In genomic region chr11:67490727-67491065, GRCh38 we compare ENCODE assay signal across 27 cellular contexts. TPM values are rescaled to one million over a fixed set of nuclear protein-coding genes. Genes with fewer than 3 reads are reported as not detected.
DNase-seq lines count a peak whose midpoint lies in the region; FAIRE-seq and TF ChIP-seq lines count a peak whose summit lies in the region.
"Had no signal": no experiment of that assay in that cellular context is flagged by ENCODE, and none has a peak within 500 bp of the region (broad histone marks: within the 10 kb centered on the region; RNA-seq: fewer than 3 reads in every experiment).

No MANE protein-coding gene starts in this region.

- no peak overlapping the region for H3K14ac ChIP-seq in mesenchymal stem cell (ENCODE audit: low read length in 2 of 2)

- no peak for DNase-seq in activated CD4-positive, alpha-beta T cell treated with anti-CD3 and anti-CD28 coated beads, Interleukin-2, amount 10 ng/mL, durations not matched to agents 24 days and 14 days
- no peak for DNase-seq in activated CD4-positive, alpha-beta T cell treated with anti-CD3 and anti-CD28 coated beads, Interleukin-2, amount 50 U/mL, for 1 hour
- DNase-seq in D721Med (ENCODE audit: insufficient read length, low spot score) = peak; percentile 7
- no peak for DNase-seq in activated T-helper 1 cell treated with anti-CD3 and anti-CD28 coated beads, Interleukin-12 subunit alpha, Interleukin-12 subunit beta, Interleukin-2, Interleukin-4 antibody, amounts not matched to agents 30 ng/mL and 10 ng/mL and 1 ng/mL, durations not matched to agents 14 hours and 24 hours and 36 hours (ENCODE audit: low spot score)
- DNase-seq in mesenchymal stem cell = no peak
- no peak for DNase-seq in putamen (ENCODE audit: low spot score)
- no peak for DNase-seq in NCI-H187 treated with DMSO at 0.1 percent for 48 hours (lab: John Stamatoyannopoulos, UW)
- no peak for DNase-seq in CD8-positive, alpha-beta memory T cell
- DNase-seq: anterior cingulate cortex; central memory CD4-positive, alpha-beta T cell; DMS 273 treated with DMSO at 0.1 percent for 48 hours; mesendoderm; MM.1S; NCI-H1694 treated with DMSO at 0.1 percent for 48 hours; NCI-H2227 treated with DMSO at 0.1 percent for 48 hours; stimulated activated CD4-positive, alpha-beta T cell treated with anti-CD3 and anti-CD28 coated beads, Interleukin-4, amount 100 ng/mL, for 24 hours; substantia nigra had no signal

- H2BK5ac ChIP-seq in mesenchymal stem cell (ENCODE audit: low read depth, low read length, poor library complexity, severe bottlenecking) = no peak overlapping the region

- no peak overlapping the region for H2BK120ac ChIP-seq in mesenchymal stem cell (ENCODE audit: low read depth, low read length)

- H3K4me3 ChIP-seq in mesenchymal stem cell (ENCODE audit: insufficient read depth in 1 of 2, low read depth in 1 of 2, low read length in 2 of 2) = no peak overlapping the region
- H3K4me3 ChIP-seq in CD8-positive, alpha-beta memory T cell (ENCODE audit: low read length) = no peak overlapping the region
- H3K4me3 ChIP-seq: BLaER1 treated with 17β-estradiol and CSF1 and Interleukin-3, amounts not matched to agents 10 nM and 100 nM; prostate gland; smooth muscle cell had no signal

- H3K23ac ChIP-seq in mesenchymal stem cell (ENCODE audit: low read length in 2 of 2) = no peak overlapping the region

- H3K4me2 ChIP-seq in mesenchymal stem cell (ENCODE audit: low read length, poor library complexity, severe bottlenecking) = no peak overlapping the region
- H3K4me2 ChIP-seq: BLaER1 treated with 17β-estradiol and CSF1 and Interleukin-3, amounts not matched to agents 10 nM and 100 nM; smooth muscle cell had no signal

- peaks cover 36% of the 10 kb centered on the region for H3K4me1 Mint-ChIP-seq in activated CD4-positive, alpha-beta T cell treated with anti-CD3 and anti-CD28 coated beads, Interleukin-2, amount 10 ng/mL, durations not matched to agents 24 days and 14 days
- peaks cover 38% of the 10 kb centered on the region for H3K4me1 Mint-ChIP-seq in activated T-helper 1 cell treated with anti-CD3 and anti-CD28 coated beads, Interleukin-12 subunit alpha, Interleukin-12 subunit beta, Interleukin-2, Interleukin-4 antibody, amounts not matched to agents 30 ng/mL and 10 ng/mL and 1 ng/mL, durations not matched to agents 14 hours and 24 hours and 36 hours (ENCODE audit: low read depth)
- peaks cover 30 to 42% (median 32%) of the 10 kb centered on the region in 3 donors for H3K4me1 Mint-ChIP-seq in CD8-positive, alpha-beta memory T cell

- no peak overlapping the region for H3K4me3 Mint-ChIP-seq in activated CD4-positive, alpha-beta T cell treated with anti-CD3 and anti-CD28 coated beads, Interleukin-2, amount 10 ng/mL, durations not matched to agents 24 days and 14 days
- H3K4me3 Mint-ChIP-seq in activated T-helper 1 cell treated with anti-CD3 and anti-CD28 coated beads, Interleukin-12 subunit alpha, Interleukin-12 subunit beta, Interleukin-2, Interleukin-4 antibody, amounts not matched to agents 30 ng/mL and 10 ng/mL and 1 ng/mL, durations not matched to agents 14 hours and 24 hours and 36 hours = no peak overlapping the region
- no peak overlapping the region for H3K4me3 Mint-ChIP-seq in CD8-positive, alpha-beta memory T cell

- H3K27ac ChIP-seq in mesenchymal stem cell (ENCODE audit: low read length, poor library complexity, severe bottlenecking) = peak overlapping the region; percentile 1
- H3K27ac ChIP-seq in CD8-positive, alpha-beta memory T cell (ENCODE audit: low read depth, low read length) = no peak overlapping the region
- H3K27ac ChIP-seq: BLaER1 treated with 17β-estradiol and CSF1 and Interleukin-3, amounts not matched to agents 10 nM and 100 nM; prostate gland had no signal

- H3K9ac ChIP-seq in mesenchymal stem cell (ENCODE audit: low read length) = no peak overlapping the region

- peaks cover 6% of the 10 kb centered on the region for H3K9me3 Mint-ChIP-seq in activated CD4-positive, alpha-beta T cell treated with anti-CD3 and anti-CD28 coated beads, Interleukin-2, amount 10 ng/mL, durations not matched to agents 24 days and 14 days
- H3K9me3 Mint-ChIP-seq in activated T-helper 1 cell treated with anti-CD3 and anti-CD28 coated beads, Interleukin-12 subunit alpha, Interleukin-12 subunit beta, Interleukin-2, Interleukin-4 antibody, amounts not matched to agents 30 ng/mL and 10 ng/mL and 1 ng/mL, durations not matched to agents 14 hours and 24 hours and 36 hours = no peaks in the 10 kb centered on the region
- no peaks in the 10 kb centered on the region for H3K9me3 Mint-ChIP-seq in CD8-positive, alpha-beta memory T cell

- 98% methylated on average over 15 of the region's 15 CpGs for WGBS in mesenchymal stem cell

- H2AK5ac ChIP-seq in mesenchymal stem cell (ENCODE audit: low read length, severe bottlenecking) = no peak overlapping the region

- no peak overlapping the region for H4K8ac ChIP-seq in mesenchymal stem cell (ENCODE audit: low read length)

- no peak for TF ChIP-seq CTCF in D721Med (IDR thresholded peaks at IDR 0.05; ENCODE audit: insufficient read depth, missing control alignments)

- H3K27me3 ChIP-seq in mesenchymal stem cell (ENCODE audit: control insufficient read depth in 1 of 2, insufficient read depth in 1 of 2, low read length in 2 of 2) = no peaks in the 10 kb centered on the region
- no peaks in the 10 kb centered on the region for H3K27me3 ChIP-seq in CD8-positive, alpha-beta memory T cell (ENCODE audit: insufficient read depth, low read length, poor library complexity, severe bottlenecking)
- H3K27me3 ChIP-seq: BLaER1 treated with 17β-estradiol and CSF1 and Interleukin-3, amounts not matched to agents 10 nM and 100 nM had no signal

- H4K91ac ChIP-seq in mesenchymal stem cell (ENCODE audit: low read length) = no peak overlapping the region

- peaks cover 59% of the 10 kb centered on the region for H3K36me3 Mint-ChIP-seq in activated CD4-positive, alpha-beta T cell treated with anti-CD3 and anti-CD28 coated beads, Interleukin-2, amount 10 ng/mL, durations not matched to agents 24 days and 14 days (ENCODE audit: low read depth)
- peaks cover 41% of the 10 kb centered on the region for H3K36me3 Mint-ChIP-seq in activated T-helper 1 cell treated with anti-CD3 and anti-CD28 coated beads, Interleukin-12 subunit alpha, Interleukin-12 subunit beta, Interleukin-2, Interleukin-4 antibody, amounts not matched to agents 30 ng/mL and 10 ng/mL and 1 ng/mL, durations not matched to agents 14 hours and 24 hours and 36 hours (ENCODE audit: low read depth)
- H3K36me3 Mint-ChIP-seq in CD8-positive, alpha-beta memory T cell = peaks cover 4 to 81% (median 12%) of the 10 kb centered on the region in 3 donors

- no peak overlapping the region for H2AFZ ChIP-seq in mesenchymal stem cell (ENCODE audit: low read depth, low read length)

- no peaks in the 10 kb centered on the region for H3K27me3 Mint-ChIP-seq in activated CD4-positive, alpha-beta T cell treated with anti-CD3 and anti-CD28 coated beads, Interleukin-2, amount 10 ng/mL, durations not matched to agents 24 days and 14 days
- no peaks in the 10 kb centered on the region for H3K27me3 Mint-ChIP-seq in activated T-helper 1 cell treated with anti-CD3 and anti-CD28 coated beads, Interleukin-12 subunit alpha, Interleukin-12 subunit beta, Interleukin-2, Interleukin-4 antibody, amounts not matched to agents 30 ng/mL and 10 ng/mL and 1 ng/mL, durations not matched to agents 14 hours and 24 hours and 36 hours (ENCODE audit: insufficient read depth)
- H3K27me3 Mint-ChIP-seq in CD8-positive, alpha-beta memory T cell = no peaks in the 10 kb centered on the region

- no peaks in the 10 kb centered on the region for H3K9me3 ChIP-seq in mesenchymal stem cell (ENCODE audit: control insufficient read depth, low read length)
- H3K9me3 ChIP-seq in CD8-positive, alpha-beta memory T cell (ENCODE audit: low read length) = no peaks in the 10 kb centered on the region
- H3K9me3 ChIP-seq: BLaER1 treated with 17β-estradiol and CSF1 and Interleukin-3, amounts not matched to agents 10 nM and 100 nM; prostate gland had no signal

- POLR2A ChIA-PET in CD8-positive, alpha-beta memory T cell (lab: Charles Lee) = interaction anchor here (0.6 kb wide), 1 partner anchor 13 kb away, joined by 3 read pairs; no protein-coding TSS in a partner anchor

- no peak overlapping the region for H3K18ac ChIP-seq in mesenchymal stem cell (ENCODE audit: low read depth in 1 of 2, low read length in 2 of 2)

- H3K79me1 ChIP-seq in mesenchymal stem cell (replicated peaks; ENCODE audit: low read length, poor library complexity, severe bottlenecking) = peaks cover 34% of the 10 kb centered on the region

- CTCF ChIA-PET in CD8-positive, alpha-beta memory T cell (lab: Charles Lee) = no interaction called here

- H3K4ac ChIP-seq in mesenchymal stem cell (ENCODE audit: low read depth in 1 of 2, low read length in 2 of 2) = no peak overlapping the region

- peak overlapping the region; percentile 73 for H3K27ac Mint-ChIP-seq in activated CD4-positive, alpha-beta T cell treated with anti-CD3 and anti-CD28 coated beads, Interleukin-2, amount 10 ng/mL, durations not matched to agents 24 days and 14 days
- H3K27ac Mint-ChIP-seq in activated T-helper 1 cell treated with anti-CD3 and anti-CD28 coated beads, Interleukin-12 subunit alpha, Interleukin-12 subunit beta, Interleukin-2, Interleukin-4 antibody, amounts not matched to agents 30 ng/mL and 10 ng/mL and 1 ng/mL, durations not matched to agents 14 hours and 24 hours and 36 hours = peak overlapping the region; percentile 72
- peak overlapping the region in 1 of 8 donors; percentile 21 for H3K27ac Mint-ChIP-seq in CD8-positive, alpha-beta memory T cell

- H2BK15ac ChIP-seq in mesenchymal stem cell (ENCODE audit: low read depth, poor library complexity, severe bottlenecking) = no peak overlapping the region

- FAIRE-seq in D721Med (lab: Jason Lieb, UNC) = no peak
- FAIRE-seq: G401.6, RCC 7860, TTC549 had no signal

- peaks cover 37 to 82% of the 10 kb centered on the region in 2 experiments for H3K36me3 ChIP-seq in mesenchymal stem cell (ENCODE audit: control insufficient read depth in 1 of 2, insufficient read depth in 2 of 2, low read depth in 1 of 2, low read length in 2 of 2)
- H3K36me3 ChIP-seq in CD8-positive, alpha-beta memory T cell (ENCODE audit: insufficient read depth, low read length) = peaks cover 27% of the 10 kb centered on the region
- H3K36me3 ChIP-seq: prostate gland had no signal

- intact Hi-C loops in activated CD4-positive, alpha-beta T cell treated with anti-CD3 and anti-CD28 coated beads, Interleukin-2, amount 10 ng/mL, durations not matched to agents 24 days and 14 days (cut with micrococcal nuclease) = no loop called here
- intact Hi-C loops in activated T-helper 1 cell treated with anti-CD3 and anti-CD28 coated beads, Interleukin-12 subunit alpha, Interleukin-12 subunit beta, Interleukin-2, Interleukin-4 antibody, amounts not matched to agents 30 ng/mL and 10 ng/mL and 1 ng/mL, durations not matched to agents 14 hours and 24 hours and 36 hours (cut with micrococcal nuclease) = no loop called here

- H3K4me1 ChIP-seq in mesenchymal stem cell (ENCODE audit: control insufficient read depth, insufficient read depth, low read depth, low read length) = peaks cover 14% of the 10 kb centered on the region
- peaks cover 29% of the 10 kb centered on the region for H3K4me1 ChIP-seq in CD8-positive, alpha-beta memory T cell (ENCODE audit: insufficient read depth, low read length)
- H3K4me1 ChIP-seq: prostate gland had no signal

- H2BK12ac ChIP-seq in mesenchymal stem cell (ENCODE audit: low read length in 2 of 2) = no peak overlapping the region

RNA-seq across cellular contexts. Expression of gene AIP, which starts 7.9 kb away (rescaled TPM):
- total RNA-seq in activated CD4-positive, alpha-beta T cell treated with anti-CD3 and anti-CD28 coated beads, Interleukin-2, amount 10 ng/mL, durations not matched to agents 24 days and 14 days = 186 and 189 TPM in 2 replicates
- total RNA-seq in activated T-helper 1 cell treated with anti-CD3 and anti-CD28 coated beads, Interleukin-12 subunit alpha, Interleukin-12 subunit beta, Interleukin-2, Interleukin-4 antibody, amounts not matched to agents 30 ng/mL and 10 ng/mL and 1 ng/mL, durations not matched to agents 14 hours and 24 hours and 36 hours = 200 and 203 TPM in 2 replicates
- polyA plus RNA-seq in mesenchymal stem cell (2013, experiment 1 of 2) = 36.9 TPM
- 37.6 TPM for polyA plus RNA-seq in mesenchymal stem cell (2013, experiment 2 of 2)
- total RNA-seq in CD8-positive, alpha-beta memory T cell = 100 to 1,000 TPM; 160 to 171 TPM
- 210 TPM for polyA plus RNA-seq in CD8-positive, alpha-beta memory T cell

RNA-seq across cellular contexts. Expression of gene PITPNM1, which starts 14.5 kb away (rescaled TPM):
- 126 and 128 TPM in 2 replicates for total RNA-seq in activated CD4-positive, alpha-beta T cell treated with anti-CD3 and anti-CD28 coated beads, Interleukin-2, amount 10 ng/mL, durations not matched to agents 24 days and 14 days
- 138 and 140 TPM in 2 replicates for total RNA-seq in activated T-helper 1 cell treated with anti-CD3 and anti-CD28 coated beads, Interleukin-12 subunit alpha, Interleukin-12 subunit beta, Interleukin-2, Interleukin-4 antibody, amounts not matched to agents 30 ng/mL and 10 ng/mL and 1 ng/mL, durations not matched to agents 14 hours and 24 hours and 36 hours
- 37.9 TPM for polyA plus RNA-seq in mesenchymal stem cell (2013, experiment 1 of 2)
- 33.5 TPM for polyA plus RNA-seq in mesenchymal stem cell (2013, experiment 2 of 2)
- total RNA-seq in CD8-positive, alpha-beta memory T cell = 100 to 1,000 TPM in 1 of 2 experiments, 10 to 100 TPM in 1; 94.0 to 109 TPM
- 49.6 TPM for polyA plus RNA-seq in CD8-positive, alpha-beta memory T cell

RNA-seq across cellular contexts. Expression of gene CDK2AP2, which starts 17.3 kb away (rescaled TPM):
- total RNA-seq in activated CD4-positive, alpha-beta T cell treated with anti-CD3 and anti-CD28 coated beads, Interleukin-2, amount 10 ng/mL, durations not matched to agents 24 days and 14 days = 93.5 and 97.9 TPM in 2 replicates
- 107 and 115 TPM in 2 replicates for total RNA-seq in activated T-helper 1 cell treated with anti-CD3 and anti-CD28 coated beads, Interleukin-12 subunit alpha, Interleukin-12 subunit beta, Interleukin-2, Interleukin-4 antibody, amounts not matched to agents 30 ng/mL and 10 ng/mL and 1 ng/mL, durations not matched to agents 14 hours and 24 hours and 36 hours
- polyA plus RNA-seq in mesenchymal stem cell (2013, experiment 1 of 2) = 40.4 TPM
- polyA plus RNA-seq in mesenchymal stem cell (2013, experiment 2 of 2) = 38.7 TPM
- total RNA-seq in CD8-positive, alpha-beta memory T cell = 10 to 100 TPM; 60.7 to 68.9 TPM
- 173 TPM for polyA plus RNA-seq in CD8-positive, alpha-beta memory T cell

RNA-seq across cellular contexts. Expression of gene TMEM134, which starts 21.6 kb away (rescaled TPM):
- total RNA-seq in activated CD4-positive, alpha-beta T cell treated with anti-CD3 and anti-CD28 coated beads, Interleukin-2, amount 10 ng/mL, durations not matched to agents 24 days and 14 days = 56.8 and 58.3 TPM in 2 replicates
- 55.1 and 61.4 TPM in 2 replicates for total RNA-seq in activated T-helper 1 cell treated with anti-CD3 and anti-CD28 coated beads, Interleukin-12 subunit alpha, Interleukin-12 subunit beta, Interleukin-2, Interleukin-4 antibody, amounts not matched to agents 30 ng/mL and 10 ng/mL and 1 ng/mL, durations not matched to agents 14 hours and 24 hours and 36 hours
- 32.7 TPM for polyA plus RNA-seq in mesenchymal stem cell (2013, experiment 1 of 2)
- polyA plus RNA-seq in mesenchymal stem cell (2013, experiment 2 of 2) = 29.2 TPM
- total RNA-seq in CD8-positive, alpha-beta memory T cell = 10 to 100 TPM; 49.6 to 57.9 TPM
- 152 TPM for polyA plus RNA-seq in CD8-positive, alpha-beta memory T cell

RNA-seq across cellular contexts. Expression of gene CABP2, which starts 32.5 kb away (rescaled TPM):
- total RNA-seq in activated CD4-positive, alpha-beta T cell treated with anti-CD3 and anti-CD28 coated beads, Interleukin-2, amount 10 ng/mL, durations not matched to agents 24 days and 14 days = not detected in 2 replicates
- not detected in 2 replicates for total RNA-seq in activated T-helper 1 cell treated with anti-CD3 and anti-CD28 coated beads, Interleukin-12 subunit alpha, Interleukin-12 subunit beta, Interleukin-2, Interleukin-4 antibody, amounts not matched to agents 30 ng/mL and 10 ng/mL and 1 ng/mL, durations not matched to agents 14 hours and 24 hours and 36 hours
- polyA plus RNA-seq in mesenchymal stem cell (2013, experiment 1 of 2) = not detected
- polyA plus RNA-seq in mesenchymal stem cell (2013, experiment 2 of 2) = not detected
- not detected for total RNA-seq in CD8-positive, alpha-beta memory T cell
- polyA plus RNA-seq in CD8-positive, alpha-beta memory T cell = not detected
- total RNA-seq: A172, esophagus mucosa, H4, prostate gland, smooth muscle cell had no signal
- polyA plus RNA-seq: neural cell, smooth muscle cell had no signal
